8 cellular contexts compared by ENCODE assay signal in genomic region chr9:38047301-38048251, GRCh38. TPM values are rescaled to one million over a fixed set of nuclear protein-coding genes. Genes with fewer than 3 reads are reported as not detected.
DNase-seq lines count a peak whose midpoint lies in the region; ATAC-seq, FAIRE-seq and TF ChIP-seq lines count a peak whose summit lies in the region.

No MANE protein-coding gene starts in this region.

- 20 to 28% (median 21%) methylated on average over 15 of the region's 15 CpGs for whole genome bisulfite sequencing in stomach, 5 donors

- no peaks in the 10 kb centered on the region for H3K27me3 Mint-ChIP-seq in CD4-positive, alpha-beta memory T cell

- H3K4me3 Mint-ChIP-seq in CD4-positive, alpha-beta memory T cell: peak overlapping the region in 1 of 8 donors; percentile 12

- H3K9ac ChIP-seq in kidney (ENCODE audit: low read length in 2 of 2): peak overlapping the region in 1 of 2 donors; percentile 23

- peaks cover 51 to 57% of the 10 kb centered on the region in 2 donors for H3K4me1 ChIP-seq in kidney (ENCODE audit: control insufficient read depth in 1 of 2, insufficient read depth in 1 of 2, low read depth in 1 of 2, low read length in 2 of 2)
- H3K4me1 ChIP-seq in stomach: peaks cover 47 to 67% (median 61%) of the 10 kb centered on the region in 4 donors
- H3K4me1 ChIP-seq in CD4-positive, alpha-beta memory T cell (ENCODE audit: insufficient read depth, low read length): no peaks in the 10 kb centered on the region

- H3K36me3 ChIP-seq in kidney (ENCODE audit: control insufficient read depth in 1 of 2, insufficient read depth in 2 of 2, low read length in 2 of 2) (no peaks in the 10 kb centered on the region), stomach (peaks cover 0 to 4% (median 0%) of the 10 kb centered on the region in 4 donors)
- H3K36me3 ChIP-seq in CD4-positive, alpha-beta memory T cell (ENCODE audit: insufficient read depth, low read length): no peaks in the 10 kb centered on the region

- no peak for ATAC-seq in GM18870 (IDR thresholded peaks at IDR 0.05; ENCODE audit: unreplicated experiment)

- in situ Hi-C loops in GM13977 (cut with MboI; ENCODE audit: low pct_unique_long_range_greater_than_20kb, low sequenced_read_pairs, unreplicated experiment): no loop called here

- no peaks in the 10 kb centered on the region for H3K27me3 ChIP-seq in stomach
- no peaks in the 10 kb centered on the region for H3K27me3 ChIP-seq in CD4-positive, alpha-beta memory T cell (ENCODE audit: insufficient read depth, low read length)

- FAIRE-seq in kidney (lab: Jason Lieb, UNC): no peak

- H3K4me1 Mint-ChIP-seq in CD4-positive, alpha-beta memory T cell: peaks cover 0 to 6% (median 0%) of the 10 kb centered on the region in 4 donors

- no peak overlapping the region for H3K27ac Mint-ChIP-seq in CD4-positive, alpha-beta memory T cell

- no peaks in the 10 kb centered on the region for H3K9me3 ChIP-seq in kidney (ENCODE audit: control insufficient read depth in 1 of 2, low read length in 2 of 2)
- no peaks in the 10 kb centered on the region for H3K9me3 ChIP-seq in stomach
- no peaks in the 10 kb centered on the region for H3K9me3 ChIP-seq in CD4-positive, alpha-beta memory T cell (ENCODE audit: control insufficient read depth in 1 of 2, low read length in 2 of 2)

- POLR2A ChIA-PET in CD4-positive, alpha-beta memory T cell (lab: Charles Lee; ENCODE audit: partially characterized antibody): no interaction called here

- CTCF ChIA-PET in CD4-positive, alpha-beta memory T cell (lab: Charles Lee; ENCODE audit: partially characterized antibody): interaction anchor here (0.9 to 1.2 kb wide), 2 partner anchors 13 to 134 kb away, joined by 3 read pairs; no protein-coding TSS in a partner anchor

- intact Hi-C loops in kidney (cut with DNase I): no loop called here
- intact Hi-C loops in stomach (cut with DNase I; ENCODE audit: low total_unique reads): no loop called here
- intact Hi-C loops in CD4-positive, alpha-beta memory T cell (cut with micrococcal nuclease): no loop called here

- no peak for TF ChIP-seq POLR2A in stomach (IDR thresholded peaks at IDR 0.05)

- DNase-seq in GM04503 (ENCODE audit: low read depth) (peak; percentile 85), NCI-H2081 (lab: John Stamatoyannopoulos, UW) (peak; percentile 30 to 55), cerebellum (ENCODE audit: low spot score) (peak; percentile 77), kidney (peak; percentile 86), stomach (peak; percentile 75), GM13977 (ENCODE audit: low spot score) (no peak)
- DNase-seq in CD4-positive, alpha-beta memory T cell: no peak

- TF ChIP-seq EP300 in stomach (IDR thresholded peaks at IDR 0.05): no peak

- H3K36me3 Mint-ChIP-seq in CD4-positive, alpha-beta memory T cell: no peaks in the 10 kb centered on the region

- H3K4me3 ChIP-seq in kidney (ENCODE audit: low read length in 2 of 2): peak overlapping the region; percentile 10 to 20
- H3K4me3 ChIP-seq in stomach: peak overlapping the region in 1 of 4 donors; percentile 9
- H3K4me3 ChIP-seq in CD4-positive, alpha-beta memory T cell (ENCODE audit: low read length in 2 of 2): no peak overlapping the region

- H3K9me3 Mint-ChIP-seq in CD4-positive, alpha-beta memory T cell: peaks cover 0 to 1% (median 0%) of the 10 kb centered on the region in 8 donors

- TF ChIP-seq CTCF in kidney (IDR thresholded peaks at IDR 0.05; ENCODE audit: borderline replicate concordance, extremely low read depth, insufficient read depth) (no peak), stomach (IDR thresholded peaks at IDR 0.05) (no peak), GM13977 (IDR thresholded peaks at IDR 0.05; ENCODE audit: extremely low read depth, insufficient read depth, missing control alignments) (no peak)

- H3K27ac ChIP-seq in kidney (ENCODE audit: low read depth in 2 of 2, low read length in 2 of 2): peak overlapping the region; percentile 84 to 88
- peak overlapping the region; percentile 81 to 88 (median 87) for H3K27ac ChIP-seq in stomach
- H3K27ac ChIP-seq in CD4-positive, alpha-beta memory T cell (ENCODE audit: low read depth, low read length): no peak overlapping the region

RNA-seq across cellular contexts. Expression of gene SHB, which starts 21.5 kb away (rescaled TPM):
- 12.2 TPM for total RNA-seq in cerebellum
- total RNA-seq in kidney: 39.8 TPM
- polyA plus RNA-seq in kidney (ENCODE audit: insufficient read depth, low read depth, low replicate concordance): 16.4 TPM
- 10 to 100 TPM in 3 of 5 donors, 1 to 10 TPM in 2; 3.5 to 37.7 (median 14.8) TPM for total RNA-seq in stomach
- 1 to 10 TPM; 6.7 to 9.0 (median 7.3) TPM for polyA plus RNA-seq in stomach
- 1 to 10 TPM in 1 of 2 experiments, under 1 TPM in 1; 0.81 to 1.3 TPM for total RNA-seq in CD4-positive, alpha-beta memory T cell
- polyA plus RNA-seq in CD4-positive, alpha-beta memory T cell: under 1 TPM; 0.10 to 0.16 TPM

Comparison
In these comparisons a context has a peak if more than half of its experiments do, and no peak if none do; other contexts are left out.
1. DNase-seq: peak in GM04503 (single experiment), NCI-H2081 (2 of 2), cerebellum (single experiment), kidney (single experiment) and stomach (single experiment); none in GM13977 (single experiment) and CD4-positive, alpha-beta memory T cell (0 of 5).
2. H3K4me3 ChIP-seq: peak in kidney (2 of 2); none in CD4-positive, alpha-beta memory T cell (0 of 2).